In genomic region chr6:32843321-32843978, GRCh38 we compare ENCODE assay signal across 8 cellular contexts. TPM values are rescaled to one million over a fixed set of nuclear protein-coding genes. Genes with fewer than 3 reads are reported as not detected.
DNase-seq lines count a peak whose midpoint lies in the region; ATAC-seq, FAIRE-seq and TF ChIP-seq lines count a peak whose summit lies in the region.

No MANE protein-coding gene starts in this region.

- H3K36me3 Mint-ChIP-seq in CD14-positive monocyte = peaks cover 59 to 68% of the 10 kb centered on the region in 2 donors

- H3K9me3 ChIP-seq in HepG2 (ENCODE audit: low read length) (no peaks in the 10 kb centered on the region), tibial artery (no peaks in the 10 kb centered on the region)

- peaks cover 16% of the 10 kb centered on the region for H3K4me1 ChIP-seq in HepG2 (ENCODE audit: insufficient read depth, low read length)
- H3K4me1 ChIP-seq in tibial artery = peaks cover 0 to 16% (median 11%) of the 10 kb centered on the region in 4 donors

- TF ChIP-seq EP300 in HepG2 (IDR thresholded peaks at IDR 0.05; ENCODE audit: low read depth in 2 of 2, low read length in 2 of 2) (no peak), HepG2 (CRISPR knock-in tag; IDR thresholded peaks at IDR 0.05; ENCODE audit: borderline replicate concordance) (no peak)

- TF ChIP-seq POLR2A in HepG2 (IDR thresholded peaks at IDR 0.05; ENCODE audit: insufficient read depth in 1 of 2, low read depth in 2 of 2, low read length in 2 of 2) = no peak

- intact Hi-C loops in CD14-positive monocyte (cut with micrococcal nuclease) (loop anchor here in 1 of 2 donors (5.0 kb wide), 1 partner anchor 129 kb away; no protein-coding TSS in a partner anchor), HepG2 (cut with micrococcal nuclease; ENCODE audit: unreplicated experiment) (no loop called here), tibial artery (cut with DNase I; ENCODE audit: low total_unique reads) (no loop called here)

- H4K20me1 ChIP-seq in HepG2 (ENCODE audit: insufficient read depth, low read length) = no peaks in the 10 kb centered on the region

- no peak for TF ChIP-seq CTCF in CD14-positive monocyte (IDR thresholded peaks at IDR 0.05)
- TF ChIP-seq CTCF in HepG2 (CRISPR knock-in tag; IDR thresholded peaks at IDR 0.05) = no peak
- TF ChIP-seq CTCF in tibial artery (IDR thresholded peaks at IDR 0.05) = no peak

- DNase-seq in CD14-positive monocyte (ENCODE audit: low spot score) (no peak), HepG2 (ENCODE audit: low spot score) (no peak), tibial artery (no peak), NCI-H146 treated with DMSO at 0.1 percent for 48 hours (lab: John Stamatoyannopoulos, UW; ENCODE audit: unreplicated experiment) (no peak), SHP77 (lab: John Stamatoyannopoulos, UW) (no peak)

- in situ Hi-C loops in HepG2 (cut with HindIII; ENCODE audit: extremely low pct_ligation_motif_present, low pct_unique_long_range_greater_than_20kb) = no loop called here

- peak; percentile 42 for FAIRE-seq in HepG2 (lab: Jason Lieb, UNC)

- CTCF ChIA-PET in HepG2 (lab: Yijun Ruan, JAX; ENCODE audit: low intra/inter-chr PET ratio, low total read pairs) = no interaction called here

- TSS peak; percentile 44 for BruUV-seq in HepG2 (replicated peaks; lab: Mats Ljungman, UMichigan)

- H3K27ac Mint-ChIP-seq in CD14-positive monocyte = peak overlapping the region; percentile 99 to 100 (median 100)

- ATAC-seq in HG03439 (IDR thresholded peaks at IDR 0.05; ENCODE audit: unreplicated experiment) (peak; percentile 3), HepG2 (peak; percentile 15), GM19395 (IDR thresholded peaks at IDR 0.05; ENCODE audit: unreplicated experiment) (no peak)

- no peaks in the 10 kb centered on the region; a peak in 1 of 5 replicates for H3K27me3 ChIP-seq in HepG2 (ENCODE audit: control insufficient read depth in 1 of 2, insufficient read depth in 2 of 2, low read length in 2 of 2)
- H3K27me3 ChIP-seq in tibial artery = no peaks in the 10 kb centered on the region

- H3K4me1 Mint-ChIP-seq in CD14-positive monocyte = peaks cover 73% of the 10 kb centered on the region

- whole genome bisulfite sequencing in HepG2 (ENCODE audit: low lambda C conversion rate) = 9% methylated on average over 28 of the region's 28 CpGs

- peak overlapping the region; percentile 73 to 85 (median 75) for H3K4me3 ChIP-seq in HepG2 (replicated peaks in 1 of 3; ENCODE audit: insufficient read depth in 1 of 3, low read depth in 2 of 3, low read length in 3 of 3)
- peak overlapping the region; percentile 78 to 86 for H3K4me3 ChIP-seq in tibial artery

- H3K4me2 ChIP-seq in HepG2 (ENCODE audit: low read depth, low read length) = peak overlapping the region; percentile 80

- H3K9me3 Mint-ChIP-seq in CD14-positive monocyte = peaks cover 0 to 6% (median 0%) of the 10 kb centered on the region in 7 donors

- H3K9ac ChIP-seq in HepG2 (ENCODE audit: insufficient read depth, low read depth, low read length) = peak overlapping the region; percentile 67

- POLR2A ChIA-PET in HepG2 (lab: Yijun Ruan, JAX) = interaction anchor here (1.0 to 3.0 kb wide), 3 partner anchors 10 to 129 kb away, joined by 3 to 41 read pairs (median 25); partner anchors contain the start of genes PSMB9 and TAP1

- peak overlapping the region; percentile 64 for H2AFZ ChIP-seq in HepG2 (ENCODE audit: low read length)

- H3K36me3 ChIP-seq in HepG2 (replicated peaks in 1 of 2; ENCODE audit: control insufficient read depth in 1 of 2, insufficient read depth in 2 of 2, low read length in 2 of 2) (peaks cover 0 to 1% of the 10 kb centered on the region in 2 experiments; a peak in 2 of 5 replicates), tibial artery (peaks cover 28 to 41% (median 38%) of the 10 kb centered on the region in 3 donors)

- H3K27me3 Mint-ChIP-seq in CD14-positive monocyte (ENCODE audit: low read depth in 3 of 3) = peaks cover 0 to 6% (median 0%) of the 10 kb centered on the region in 3 donors

- TF ChIP-seq RAD21 in HepG2 (CRISPR knock-in tag; IDR thresholded peaks at IDR 0.05) = no peak

- H3K27ac ChIP-seq in angular gyrus (ENCODE audit: low read depth, low read length) = peak overlapping the region; percentile 78
- peak overlapping the region; percentile 20 for H3K27ac ChIP-seq in HepG2 (ENCODE audit: extremely low read length, insufficient read depth, low read length)
- H3K27ac ChIP-seq in tibial artery = peak overlapping the region; percentile 92 to 95

- no peaks in the 10 kb centered on the region for H3K79me2 ChIP-seq in HepG2 (ENCODE audit: insufficient read depth, low read length)

- H3K4me3 Mint-ChIP-seq in CD14-positive monocyte = peak overlapping the region; percentile 98 to 99

RNA-seq across cellular contexts. Expression of gene PSMB8, which starts 0.4 kb away (rescaled TPM):
- polyA plus RNA-seq in CD14-positive monocyte (100 to 1,000 TPM; 487 to 534 TPM), HepG2 (2011; rRNA removed) (30.7 and 41.2 TPM in 2 replicates)
- 64.7 and 74.9 TPM in 2 replicates for total RNA-seq in HepG2 (2016; rRNA removed; fragmentation: Illumina TruSeq; extraction: Trizol)
- total RNA-seq in HepG2 (2016; cell fraction: cytosol; rRNA removed; fragmentation: Illumina TruSeq; extraction: Trizol; ENCODE audit: low read depth) = 17.3 and 18.5 TPM in 2 replicates
- 69.4 and 76.9 TPM in 2 replicates for total RNA-seq in HepG2 (2016; cell fraction: insoluble cytoplasmic fraction; rRNA removed; fragmentation: Illumina TruSeq; extraction: Trizol)
- 30.5 and 33.2 TPM in 2 replicates for total RNA-seq in HepG2 (2016; cell fraction: membrane; rRNA removed; fragmentation: Illumina TruSeq; extraction: Trizol)
- total RNA-seq in HepG2 (2016; cell fraction: nucleus; rRNA removed; fragmentation: Illumina TruSeq; extraction: Trizol) = 24.1 and 26.9 TPM in 2 replicates
- polyA plus RNA-seq in HepG2 (2011; cell fraction: cytosol; rRNA removed) = 43.0 and 50.9 TPM in 2 replicates
- 24.6 and 37.8 TPM in 2 replicates for polyA plus RNA-seq in HepG2 (2011; cell fraction: nucleus; rRNA removed)
- polyA plus RNA-seq in HepG2 (2012) = 24.6 and 32.8 TPM in 2 replicates
- polyA plus RNA-seq in HepG2 (2016; cell fraction: cytosol; fragmentation: Illumina TruSeq; extraction: Trizol; ENCODE audit: low read depth) = 16.9 and 17.5 TPM in 2 replicates
- polyA plus RNA-seq in HepG2 (2016; cell fraction: insoluble cytoplasmic fraction; fragmentation: Illumina TruSeq; extraction: Trizol; ENCODE audit: low read depth) = 67.6 and 73.1 TPM in 2 replicates
- 25.0 and 28.1 TPM in 2 replicates for polyA plus RNA-seq in HepG2 (2016; cell fraction: membrane; fragmentation: Illumina TruSeq; extraction: Trizol; ENCODE audit: low read depth)
- 41.0 and 43.4 TPM in 2 replicates for polyA plus RNA-seq in HepG2 (2016; cell fraction: nucleus; fragmentation: Illumina TruSeq; extraction: Trizol; ENCODE audit: insufficient read depth, low read depth)
- 17.3 and 80.7 TPM in 2 replicates for polyA minus RNA-seq in HepG2 (2011; rRNA and poly(A)+ RNA removed; ENCODE audit: low replicate concordance)
- 6.2 and 7.1 TPM in 2 replicates for polyA minus RNA-seq in HepG2 (2011; cell fraction: cytosol; rRNA and poly(A)+ RNA removed)
- 3.9 and 6.7 TPM in 2 replicates for polyA minus RNA-seq in HepG2 (2011; cell fraction: nucleus; rRNA and poly(A)+ RNA removed)

RNA-seq across cellular contexts. Expression of gene TAP2, which starts 4.9 kb away (rescaled TPM):
- polyA plus RNA-seq in CD14-positive monocyte (10 to 100 TPM; 12.6 to 25.9 TPM), HepG2 (2011; rRNA removed) (10.3 and 16.2 TPM in 2 replicates)
- total RNA-seq in HepG2 (2016; rRNA removed; fragmentation: Illumina TruSeq; extraction: Trizol) = 9.8 and 17.6 TPM in 2 replicates
- total RNA-seq in HepG2 (2016; cell fraction: cytosol; rRNA removed; fragmentation: Illumina TruSeq; extraction: Trizol; ENCODE audit: low read depth) = 1.2 and 1.7 TPM in 2 replicates
- total RNA-seq in HepG2 (2016; cell fraction: insoluble cytoplasmic fraction; rRNA removed; fragmentation: Illumina TruSeq; extraction: Trizol) = 9.2 and 20.2 TPM in 2 replicates
- total RNA-seq in HepG2 (2016; cell fraction: membrane; rRNA removed; fragmentation: Illumina TruSeq; extraction: Trizol) = 4.0 and 4.1 TPM in 2 replicates
- 21.3 and 26.0 TPM in 2 replicates for total RNA-seq in HepG2 (2016; cell fraction: nucleus; rRNA removed; fragmentation: Illumina TruSeq; extraction: Trizol)
- polyA plus RNA-seq in HepG2 (2011; cell fraction: cytosol; rRNA removed) = 7.9 and 11.8 TPM in 2 replicates
- 17.4 and 34.9 TPM in 2 replicates for polyA plus RNA-seq in HepG2 (2011; cell fraction: nucleus; rRNA removed)
- polyA plus RNA-seq in HepG2 (2012) = 11.3 and 15.1 TPM in 2 replicates
- 0.72 and 1.6 TPM in 2 replicates for polyA plus RNA-seq in HepG2 (2016; cell fraction: cytosol; fragmentation: Illumina TruSeq; extraction: Trizol; ENCODE audit: low read depth)
- polyA plus RNA-seq in HepG2 (2016; cell fraction: insoluble cytoplasmic fraction; fragmentation: Illumina TruSeq; extraction: Trizol; ENCODE audit: low read depth) = 11.8 and 12.8 TPM in 2 replicates
- polyA plus RNA-seq in HepG2 (2016; cell fraction: membrane; fragmentation: Illumina TruSeq; extraction: Trizol; ENCODE audit: low read depth) = 2.6 and 3.1 TPM in 2 replicates
- polyA plus RNA-seq in HepG2 (2016; cell fraction: nucleus; fragmentation: Illumina TruSeq; extraction: Trizol; ENCODE audit: insufficient read depth, low read depth) = 54.1 and 59.6 TPM in 2 replicates
- 39.2 and 126 TPM in 2 replicates for polyA minus RNA-seq in HepG2 (2011; rRNA and poly(A)+ RNA removed; ENCODE audit: low replicate concordance)
- 9.4 and 12.6 TPM in 2 replicates for polyA minus RNA-seq in HepG2 (2011; cell fraction: cytosol; rRNA and poly(A)+ RNA removed)
- 21.8 and 31.5 TPM in 2 replicates for polyA minus RNA-seq in HepG2 (2011; cell fraction: nucleus; rRNA and poly(A)+ RNA removed)

RNA-seq across cellular contexts. Expression of gene TAP1, which starts 10.1 kb away (rescaled TPM):
- polyA plus RNA-seq in CD14-positive monocyte (100 to 1,000 TPM; 204 to 221 TPM), HepG2 (2011; rRNA removed) (31.2 and 34.5 TPM in 2 replicates)
- 23.0 and 52.2 TPM in 2 replicates for total RNA-seq in HepG2 (2016; rRNA removed; fragmentation: Illumina TruSeq; extraction: Trizol)
- total RNA-seq in HepG2 (2016; cell fraction: cytosol; rRNA removed; fragmentation: Illumina TruSeq; extraction: Trizol; ENCODE audit: low read depth) = 9.3 and 11.5 TPM in 2 replicates
- total RNA-seq in HepG2 (2016; cell fraction: insoluble cytoplasmic fraction; rRNA removed; fragmentation: Illumina TruSeq; extraction: Trizol) = 22.7 and 50.5 TPM in 2 replicates
- total RNA-seq in HepG2 (2016; cell fraction: membrane; rRNA removed; fragmentation: Illumina TruSeq; extraction: Trizol) = 19.4 and 21.5 TPM in 2 replicates
- total RNA-seq in HepG2 (2016; cell fraction: nucleus; rRNA removed; fragmentation: Illumina TruSeq; extraction: Trizol) = 42.8 and 46.0 TPM in 2 replicates
- polyA plus RNA-seq in HepG2 (2011; cell fraction: cytosol; rRNA removed) = 27.9 and 29.3 TPM in 2 replicates
- polyA plus RNA-seq in HepG2 (2011; cell fraction: nucleus; rRNA removed) = 33.1 and 33.7 TPM in 2 replicates
- 13.9 and 21.5 TPM in 2 replicates for polyA plus RNA-seq in HepG2 (2012)
- 7.3 TPM in 2 replicates for polyA plus RNA-seq in HepG2 (2016; cell fraction: cytosol; fragmentation: Illumina TruSeq; extraction: Trizol; ENCODE audit: low read depth)
- polyA plus RNA-seq in HepG2 (2016; cell fraction: insoluble cytoplasmic fraction; fragmentation: Illumina TruSeq; extraction: Trizol; ENCODE audit: low read depth) = 17.6 and 20.8 TPM in 2 replicates
- polyA plus RNA-seq in HepG2 (2016; cell fraction: membrane; fragmentation: Illumina TruSeq; extraction: Trizol; ENCODE audit: low read depth) = 11.8 and 14.3 TPM in 2 replicates
- 60.4 and 64.9 TPM in 2 replicates for polyA plus RNA-seq in HepG2 (2016; cell fraction: nucleus; fragmentation: Illumina TruSeq; extraction: Trizol; ENCODE audit: insufficient read depth, low read depth)
- 46.0 and 105 TPM in 2 replicates for polyA minus RNA-seq in HepG2 (2011; rRNA and poly(A)+ RNA removed; ENCODE audit: low replicate concordance)
- polyA minus RNA-seq in HepG2 (2011; cell fraction: cytosol; rRNA and poly(A)+ RNA removed) = 18.2 and 19.3 TPM in 2 replicates
- 7.5 and 13.4 TPM in 2 replicates for polyA minus RNA-seq in HepG2 (2011; cell fraction: nucleus; rRNA and poly(A)+ RNA removed)

RNA-seq across cellular contexts. Expression of gene PSMB9, which starts 10.5 kb away (rescaled TPM):
- polyA plus RNA-seq in CD14-positive monocyte = 100 to 1,000 TPM; 350 to 405 TPM
- 16.0 and 21.4 TPM in 2 replicates for total RNA-seq in HepG2 (2016; rRNA removed; fragmentation: Illumina TruSeq; extraction: Trizol)
- 3.2 and 3.3 TPM in 2 replicates for total RNA-seq in HepG2 (2016; cell fraction: cytosol; rRNA removed; fragmentation: Illumina TruSeq; extraction: Trizol; ENCODE audit: low read depth)
- total RNA-seq in HepG2 (2016; cell fraction: insoluble cytoplasmic fraction; rRNA removed; fragmentation: Illumina TruSeq; extraction: Trizol) = 17.4 and 26.1 TPM in 2 replicates
- 4.3 and 5.5 TPM in 2 replicates for total RNA-seq in HepG2 (2016; cell fraction: membrane; rRNA removed; fragmentation: Illumina TruSeq; extraction: Trizol)
- 5.0 and 6.6 TPM in 2 replicates for total RNA-seq in HepG2 (2016; cell fraction: nucleus; rRNA removed; fragmentation: Illumina TruSeq; extraction: Trizol)
- polyA plus RNA-seq in HepG2 (2011; rRNA removed) = 15.6 and 17.3 TPM in 2 replicates
- polyA plus RNA-seq in HepG2 (2011; cell fraction: cytosol; rRNA removed) = 19.5 and 21.0 TPM in 2 replicates
- 4.4 and 5.1 TPM in 2 replicates for polyA plus RNA-seq in HepG2 (2011; cell fraction: nucleus; rRNA removed)
- 3.4 and 5.3 TPM in 2 replicates for polyA plus RNA-seq in HepG2 (2012)
- 4.7 and 6.1 TPM in 2 replicates for polyA plus RNA-seq in HepG2 (2016; cell fraction: cytosol; fragmentation: Illumina TruSeq; extraction: Trizol; ENCODE audit: low read depth)
- polyA plus RNA-seq in HepG2 (2016; cell fraction: insoluble cytoplasmic fraction; fragmentation: Illumina TruSeq; extraction: Trizol; ENCODE audit: low read depth) = 24.7 and 26.1 TPM in 2 replicates
- 4.7 and 6.1 TPM in 2 replicates for polyA plus RNA-seq in HepG2 (2016; cell fraction: membrane; fragmentation: Illumina TruSeq; extraction: Trizol; ENCODE audit: low read depth)
- 10.3 and 12.6 TPM in 2 replicates for polyA plus RNA-seq in HepG2 (2016; cell fraction: nucleus; fragmentation: Illumina TruSeq; extraction: Trizol; ENCODE audit: insufficient read depth, low read depth)
- polyA minus RNA-seq in HepG2 (2011; rRNA and poly(A)+ RNA removed; ENCODE audit: low replicate concordance) = 7.4 and 20.2 TPM in 2 replicates
- 3.7 and 5.3 TPM in 2 replicates for polyA minus RNA-seq in HepG2 (2011; cell fraction: cytosol; rRNA and poly(A)+ RNA removed)
- 2.3 and 4.8 TPM in 2 replicates for polyA minus RNA-seq in HepG2 (2011; cell fraction: nucleus; rRNA and poly(A)+ RNA removed)

RNA-seq across cellular contexts. Expression of gene HLA-DOB, which starts 26.6 kb away (rescaled TPM):
- polyA plus RNA-seq in CD14-positive monocyte (under 1 TPM; 0.25 to 0.64 TPM), HepG2 (2011; rRNA removed) (0.09 TPM in 1 of 2 replicates, not detected in the other)
- total RNA-seq in HepG2 (2016; rRNA removed; fragmentation: Illumina TruSeq; extraction: Trizol) = not detected in 2 replicates
- not detected in 2 replicates for total RNA-seq in HepG2 (2016; cell fraction: cytosol; rRNA removed; fragmentation: Illumina TruSeq; extraction: Trizol; ENCODE audit: low read depth)
- 0.09 TPM in 1 of 2 replicates, not detected in the other for total RNA-seq in HepG2 (2016; cell fraction: insoluble cytoplasmic fraction; rRNA removed; fragmentation: Illumina TruSeq; extraction: Trizol)
- total RNA-seq in HepG2 (2016; cell fraction: membrane; rRNA removed; fragmentation: Illumina TruSeq; extraction: Trizol) = not detected in 2 replicates
- total RNA-seq in HepG2 (2016; cell fraction: nucleus; rRNA removed; fragmentation: Illumina TruSeq; extraction: Trizol) = not detected in 2 replicates
- not detected in 2 replicates for polyA plus RNA-seq in HepG2 (2011; cell fraction: cytosol; rRNA removed)
- polyA plus RNA-seq in HepG2 (2011; cell fraction: nucleus; rRNA removed) = 0.21 TPM in 2 replicates
- polyA plus RNA-seq in HepG2 (2012) = not detected in 2 replicates
- not detected in 2 replicates for polyA plus RNA-seq in HepG2 (2016; cell fraction: cytosol; fragmentation: Illumina TruSeq; extraction: Trizol; ENCODE audit: low read depth)
- not detected in 2 replicates for polyA plus RNA-seq in HepG2 (2016; cell fraction: insoluble cytoplasmic fraction; fragmentation: Illumina TruSeq; extraction: Trizol; ENCODE audit: low read depth)
- polyA plus RNA-seq in HepG2 (2016; cell fraction: membrane; fragmentation: Illumina TruSeq; extraction: Trizol; ENCODE audit: low read depth) = not detected in 2 replicates
- polyA plus RNA-seq in HepG2 (2016; cell fraction: nucleus; fragmentation: Illumina TruSeq; extraction: Trizol; ENCODE audit: insufficient read depth, low read depth) = 1.1 TPM in 1 of 2 replicates, not detected in the other
- 0.20 and 1.2 TPM in 2 replicates for polyA minus RNA-seq in HepG2 (2011; rRNA and poly(A)+ RNA removed; ENCODE audit: low replicate concordance)
- not detected in 2 replicates for polyA minus RNA-seq in HepG2 (2011; cell fraction: cytosol; rRNA and poly(A)+ RNA removed)
- 0.52 TPM in 1 of 2 replicates, not detected in the other for polyA minus RNA-seq in HepG2 (2011; cell fraction: nucleus; rRNA and poly(A)+ RNA removed)

Comparison
In these comparisons a context has a peak if more than half of its experiments do, and no peak if none do; other contexts are left out.
1. H3K27ac ChIP-seq: peak in every context shown above with its lines; median percentile 94 in tibial artery; 78 in angular gyrus; 20 in HepG2.
2. RNA of gene PSMB8, which starts 0.4 kb away (polyA plus RNA-seq): 487 to 534 TPM in CD14-positive monocyte; 16.9 to 73.1 TPM in HepG2; every median in the first group is over 4 times any median in the second.